Comparison of ENCODE assay signal across 16 cellular contexts in the genomic region with DNA sequence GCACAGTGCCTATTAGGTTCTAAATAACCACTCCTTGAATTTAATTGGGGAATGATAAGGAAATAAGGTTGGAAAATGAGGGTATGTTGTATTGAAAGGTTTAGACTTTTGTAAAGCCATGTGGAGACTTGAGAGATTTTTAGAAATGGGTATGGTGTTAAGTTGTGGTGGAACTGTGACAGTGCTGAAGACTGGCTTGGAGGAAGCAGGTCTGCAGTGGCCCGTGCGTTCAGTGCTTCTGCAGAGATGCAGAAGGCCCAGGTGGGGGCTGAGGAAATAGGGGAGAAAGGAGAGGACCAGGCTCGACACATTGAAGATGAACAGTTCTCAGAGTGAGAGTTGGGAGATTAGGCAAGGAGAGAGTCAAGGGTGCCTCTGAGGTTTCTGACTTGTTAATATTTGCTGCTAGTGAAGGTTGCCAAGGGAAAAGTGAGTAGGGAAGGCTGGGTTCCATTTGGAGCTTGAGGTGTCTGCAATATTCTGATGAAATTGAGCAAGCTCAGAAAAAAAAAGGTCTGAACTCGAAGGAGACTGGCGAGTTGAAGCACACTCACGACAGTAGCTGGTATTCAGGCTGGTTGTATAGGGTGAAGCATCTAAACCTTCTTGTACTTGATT. TPM values are rescaled to one million over a fixed set of nuclear protein-coding genes. Genes with fewer than 3 reads are reported as not detected.
"Had no signal": no experiment of that assay in that cellular context is flagged by ENCODE, and none has a peak within 500 bp of the region (broad histone marks: within the 10 kb centered on the region; RNA-seq: fewer than 3 reads in every experiment).

No MANE protein-coding gene starts in this region.

- ATAC-seq: body of pancreas, left ventricle myocardium superior had no signal

- H3K4me3 ChIP-seq: body of pancreas, right atrium auricular region, skin epidermis, tibial nerve had no signal

- H3K9me3 ChIP-seq: body of pancreas, right atrium auricular region, SK-N-SH, tibial nerve had no signal

- H3K27ac Mint-ChIP-seq: activated B cell treated with CpG ODN at 0.5 μM for 24 hours had no signal

- H3K9me3 Mint-ChIP-seq: activated B cell treated with CpG ODN at 0.5 μM for 24 hours had no signal

- H3K4me1 ChIP-seq: body of pancreas, right atrium auricular region, tibial nerve had no signal

- H3K27ac ChIP-seq: body of pancreas, right atrium auricular region, skin epidermis, tibial nerve had no signal

- H3K4me3 Mint-ChIP-seq: activated B cell treated with CpG ODN at 0.5 μM for 24 hours had no signal

- H3K27me3 Mint-ChIP-seq: activated B cell treated with CpG ODN at 0.5 μM for 24 hours had no signal

- DNase-seq: activated B cell treated with CpG ODN at 0.5 μM for 24 hours; activated CD8-positive, alpha-beta memory T cell treated with anti-CD3 and anti-CD28 coated beads, Interleukin-2, amount 50 U/mL, for 4 hours; activated effector memory CD4-positive, alpha-beta T cell treated with Interleukin-2 at 50 U/mL for 16 hours; body of pancreas; effector memory CD4-positive, alpha-beta T cell; kidney; left ventricle myocardium superior; posterior cingulate gyrus; SK-N-SH had no signal

- H3K27me3 ChIP-seq: body of pancreas, right atrium auricular region, tibial nerve had no signal

RNA-seq across cellular contexts. Expression of a gene that starts 25.5 kb away (rescaled TPM):
- total RNA-seq: body of pancreas; epithelial cell of proximal tubule; kidney; left ventricle myocardium superior; mesenteric fat pad; subcutaneous adipose tissue; T-helper 1 cell treated with Interleukin-12 subunit alpha and Interleukin-12 subunit beta and Interleukin-4 antibody, amounts not matched to agents 30 ng/mL and 1 ng/mL, for 36 hours; tibial nerve had no signal
